Comparison of ENCODE assay signal across 9 cellular contexts in genomic region chr12:53295891-53296219, GRCh38. TPM values are rescaled to one million over a fixed set of nuclear protein-coding genes. Genes with fewer than 3 reads are reported as not detected.
DNase-seq lines count a peak whose midpoint lies in the region; ATAC-seq and TF ChIP-seq lines count a peak whose summit lies in the region.
"Had no signal": no experiment of that assay in that cellular context is flagged by ENCODE, and none has a peak within 500 bp of the region (broad histone marks: within the 10 kb centered on the region; RNA-seq: fewer than 3 reads in every experiment).

No MANE protein-coding gene starts in this region.

- TF ChIP-seq CTCF in brain (conservative IDR thresholded peaks at IDR 0.05) (no peak), lower lobe of right lung (IDR thresholded peaks at IDR 0.05) (no peak), type B pancreatic cell (conservative IDR thresholded peaks at IDR 0.05) (no peak)

- H3K4me3 Mint-ChIP-seq in activated T-cell treated with anti-CD3 and anti-CD28 coated beads, Interleukin-2, amount 50 U/mL, for 24 hours: peak overlapping the region; percentile 100
- H3K4me3 Mint-ChIP-seq in brain: peak overlapping the region; percentile 93 to 100 (median 99)
- peak overlapping the region; percentile 99 for H3K4me3 Mint-ChIP-seq in type B pancreatic cell

- H3K4me1 Mint-ChIP-seq in activated T-cell treated with anti-CD3 and anti-CD28 coated beads, Interleukin-2, amount 50 U/mL, for 24 hours (ENCODE audit: low read depth): peaks cover 52% of the 10 kb centered on the region
- H3K4me1 Mint-ChIP-seq in brain: peaks cover 61% of the 10 kb centered on the region
- H3K4me1 Mint-ChIP-seq in type B pancreatic cell (ENCODE audit: unreplicated experiment): peaks cover 33% of the 10 kb centered on the region

- no peak for ATAC-seq in lower lobe of right lung
- ATAC-seq in HG03439 (IDR thresholded peaks at IDR 0.05; ENCODE audit: unreplicated experiment): no peak

- H3K27ac ChIP-seq in lower lobe of right lung: peak overlapping the region; percentile 92

- intact Hi-C loops in lower lobe of right lung (cut with DNase I): no loop called here

- no peaks in the 10 kb centered on the region for H3K27me3 ChIP-seq in lower lobe of right lung (ENCODE audit: low read depth)

- DNase-seq in activated T-cell treated with anti-CD3 and anti-CD28 coated beads, Interleukin-2, amount 50 U/mL, for 24 hours: no peak
- DNase-seq in activated T-cell treated with anti-CD3 and anti-CD28 coated beads for 4 hours (no peak), lower lobe of right lung (no peak), type B pancreatic cell (ENCODE audit: extremely low spot score, unreplicated experiment) (no peak), anterior cingulate cortex (lab: John Stamatoyannopoulos, UW) (no peak), HCEC 1CT (no peak)

- H3K4me3 ChIP-seq in lower lobe of right lung: peak overlapping the region; percentile 77

- peak overlapping the region; percentile 91 for H3K27ac Mint-ChIP-seq in activated T-cell treated with anti-CD3 and anti-CD28 coated beads, Interleukin-2, amount 50 U/mL, for 24 hours
- peak overlapping the region; percentile 99 to 100 (median 99) for H3K27ac Mint-ChIP-seq in brain
- H3K27ac Mint-ChIP-seq in type B pancreatic cell: peak overlapping the region; percentile 98

- peaks cover 54% of the 10 kb centered on the region for H3K4me1 ChIP-seq in lower lobe of right lung

- no peaks in the 10 kb centered on the region for H3K27me3 Mint-ChIP-seq in activated T-cell treated with anti-CD3 and anti-CD28 coated beads, Interleukin-2, amount 50 U/mL, for 24 hours
- H3K27me3 Mint-ChIP-seq in brain: peaks cover 16% of the 10 kb centered on the region
- no peaks in the 10 kb centered on the region for H3K27me3 Mint-ChIP-seq in type B pancreatic cell

- no peaks in the 10 kb centered on the region for H3K9me3 Mint-ChIP-seq in activated T-cell treated with anti-CD3 and anti-CD28 coated beads, Interleukin-2, amount 50 U/mL, for 24 hours
- H3K9me3 Mint-ChIP-seq in brain: no peaks in the 10 kb centered on the region
- no peaks in the 10 kb centered on the region for H3K9me3 Mint-ChIP-seq in type B pancreatic cell

- H3K36me3 ChIP-seq in lower lobe of right lung: peaks cover 16% of the 10 kb centered on the region

- no peaks in the 10 kb centered on the region for H3K9me3 ChIP-seq in lower lobe of right lung

- H3K36me3 Mint-ChIP-seq in activated T-cell treated with anti-CD3 and anti-CD28 coated beads, Interleukin-2, amount 50 U/mL, for 24 hours (ENCODE audit: low read depth): peaks cover 100% of the 10 kb centered on the region
- H3K36me3 Mint-ChIP-seq in brain (peaks cover 25% of the 10 kb centered on the region), type B pancreatic cell (peaks cover 16% of the 10 kb centered on the region)

RNA-seq across cellular contexts. Expression of gene PFDN5, which starts 0.5 kb away (rescaled TPM):
- 938 TPM for polyA plus RNA-seq in brain (ENCODE audit: insufficient read depth, low read depth, low replicate concordance)
- total RNA-seq in lower lobe of right lung (474 TPM), type B pancreatic cell (ENCODE audit: low replicate concordance) (316 and 336 TPM in 2 replicates)

RNA-seq across cellular contexts. Expression of gene MYG1, which starts 3.6 kb away (rescaled TPM):
- 114 TPM for polyA plus RNA-seq in brain (ENCODE audit: insufficient read depth, low read depth, low replicate concordance)
- total RNA-seq in lower lobe of right lung: 35.3 TPM
- total RNA-seq in type B pancreatic cell (ENCODE audit: low replicate concordance): 44.3 and 58.6 TPM in 2 replicates

RNA-seq across cellular contexts. Expression of gene AAAS, which starts 25.6 kb away (rescaled TPM):
- polyA plus RNA-seq in brain (ENCODE audit: insufficient read depth, low read depth, low replicate concordance): 52.4 TPM
- total RNA-seq in lower lobe of right lung: 45.2 TPM
- 54.7 and 75.4 TPM in 2 replicates for total RNA-seq in type B pancreatic cell (ENCODE audit: low replicate concordance)

RNA-seq across cellular contexts. Expression of gene ESPL1, which starts 27.8 kb away (rescaled TPM):
- 11.8 TPM for polyA plus RNA-seq in brain (ENCODE audit: insufficient read depth, low read depth, low replicate concordance)
- 2.2 TPM for total RNA-seq in lower lobe of right lung
- 35.1 and 50.0 TPM in 2 replicates for total RNA-seq in type B pancreatic cell (ENCODE audit: low replicate concordance)

RNA-seq across cellular contexts. Expression of gene SP7, which starts 40.3 kb away (rescaled TPM):
- not detected for polyA plus RNA-seq in brain (ENCODE audit: insufficient read depth, low read depth, low replicate concordance)
- total RNA-seq in lower lobe of right lung (not detected), type B pancreatic cell (ENCODE audit: low replicate concordance) (0.22 TPM in 1 of 2 replicates, not detected in the other)
- total RNA-seq: Daoy had no signal
